ENCODE assay signal across 18 cellular contexts in genomic region chr9:13360188-13360587, GRCh38.
A peak's percentile ranks its signal among the peaks of the same experiment; 100 is the strongest.
DNase-seq lines count a peak whose midpoint lies in the region; ATAC-seq and TF ChIP-seq lines count a peak whose summit lies in the region.
"Had no signal": no experiment of that assay in that cellular context is flagged by ENCODE, and none has a peak within 500 bp of the region (broad histone marks: within the 10 kb centered on the region; RNA-seq: fewer than 3 reads in every experiment).

No MANE protein-coding gene starts in this region.

- no peaks in the 10 kb centered on the region for H3K36me3 Mint-ChIP-seq in mesothelial cell of epicardium
- H3K36me3 Mint-ChIP-seq: CD8-positive, alpha-beta memory T cell had no signal

- no peaks in the 10 kb centered on the region for H3K9me3 Mint-ChIP-seq in mesothelial cell of epicardium
- H3K9me3 Mint-ChIP-seq: H9 had no signal

- H2AFZ ChIP-seq in SK-N-SH (ENCODE audit: low read depth) (no peak overlapping the region), mammary epithelial cell (ENCODE audit: low read depth, low read length) (no peak overlapping the region)

- no peak for TF ChIP-seq EP300 in SK-N-SH (IDR thresholded peaks at IDR 0.05; ENCODE audit: borderline replicate concordance in 1 of 2, low read depth in 1 of 2, low read length in 1 of 2)
- TF ChIP-seq EP300 in suprapubic skin (IDR thresholded peaks at IDR 0.05) = no peak

- in situ Hi-C loops in mammary epithelial cell (cut with MboI; ENCODE audit: low sequenced_read_pairs in 2 of 2) = loop anchor here in 1 of 2 donors (25.0 kb wide), 1 partner anchor 1402 kb away; no protein-coding TSS in a partner anchor

- no peak overlapping the region for H3K4me3 ChIP-seq in SK-N-SH (ENCODE audit: low read depth in 2 of 2, low read length in 1 of 2)
- H3K4me3 ChIP-seq in adipocyte (ENCODE audit: low read length) = no peak overlapping the region
- no peak overlapping the region for H3K4me3 ChIP-seq in suprapubic skin
- H3K4me3 ChIP-seq in mammary epithelial cell (replicated peaks in 1 of 3; ENCODE audit: insufficient read depth in 1 of 3, low read depth in 2 of 3, low read length in 3 of 3) = no peak overlapping the region
- H3K4me3 ChIP-seq: BLaER1 had no signal

- ATAC-seq in SK-N-SH treated with all-trans-retinoic acid at 6 μM for 48 hours (no peak), HG02884 (IDR thresholded peaks at IDR 0.05; ENCODE audit: unreplicated experiment) (no peak)

- no peak for TF ChIP-seq RAD21 in SK-N-SH (IDR thresholded peaks at IDR 0.05; ENCODE audit: low read length)

- H3K9ac ChIP-seq in SK-N-SH = no peak overlapping the region
- H3K9ac ChIP-seq in adipocyte (ENCODE audit: low read length) = peak overlapping the region; percentile 41
- no peak overlapping the region for H3K9ac ChIP-seq in mammary epithelial cell (ENCODE audit: insufficient read depth, low read length)
- H3K9ac ChIP-seq: BLaER1 had no signal

- H3F3A ChIP-seq in SK-N-SH (replicated peaks; ENCODE audit: insufficient read depth) = peaks cover 14% of the 10 kb centered on the region

- CTCF ChIA-PET in SK-N-SH (lab: Yijun Ruan, JAX) (interaction anchor here (0.8 kb wide), 1 partner anchor 8 kb away, joined by 5 read pairs; no protein-coding TSS in a partner anchor), mammary epithelial cell (lab: Charles Lee; ENCODE audit: low non-redundant PET) (no interaction called here)

- H3K4me2 ChIP-seq in SK-N-SH (no peak overlapping the region), mammary epithelial cell (ENCODE audit: insufficient read depth, low read depth, low read length) (no peak overlapping the region)
- H3K4me2 ChIP-seq: BLaER1 had no signal

- POLR2A ChIA-PET in SK-N-SH (lab: Yijun Ruan, JAX) = no interaction called here

- peak; percentile 4 for DNase-seq in SK-N-SH
- no peak for DNase-seq in adipocyte (ENCODE audit: low read depth)
- no peak for DNase-seq in mesothelial cell of epicardium (ENCODE audit: low spot score in 2 of 2, unreplicated experiment in 2 of 2)
- DNase-seq in suprapubic skin (ENCODE audit: low spot score in 2 of 2) = no peak
- no peak for DNase-seq in activated CD4-positive, alpha-beta T cell treated with anti-CD3 and anti-CD28 coated beads, Interleukin-2, amount 50 U/mL, for 4 hours
- DNase-seq in mammary epithelial cell = no peak
- DNase-seq: AML-193; CD8-positive, alpha-beta memory T cell; DMS 273 treated with DMSO at 0.1 percent for 48 hours; DMS79; EL; GOT3; H9; IMR-90 had no signal

- H3K4me3 Mint-ChIP-seq in mesothelial cell of epicardium = no peak overlapping the region
- H3K4me3 Mint-ChIP-seq: CD8-positive, alpha-beta memory T cell; H9 had no signal

- H3K9me3 ChIP-seq in SK-N-SH = no peaks in the 10 kb centered on the region
- no peaks in the 10 kb centered on the region for H3K9me3 ChIP-seq in adipocyte (ENCODE audit: control insufficient read depth, low read length)
- H3K9me3 ChIP-seq in suprapubic skin = no peaks in the 10 kb centered on the region
- no peaks in the 10 kb centered on the region for H3K9me3 ChIP-seq in mammary epithelial cell (replicated peaks; ENCODE audit: insufficient read depth, low read length)
- H3K9me3 ChIP-seq: BLaER1 had no signal

- intact Hi-C loops in mammary epithelial cell (cut with micrococcal nuclease) = no loop called here

- H3K27ac Mint-ChIP-seq in mesothelial cell of epicardium = peak overlapping the region; percentile 77
- H3K27ac Mint-ChIP-seq: CD8-positive, alpha-beta memory T cell; H9 had no signal

- peaks cover 42% of the 10 kb centered on the region for H3K4me1 Mint-ChIP-seq in mesothelial cell of epicardium
- H3K4me1 Mint-ChIP-seq: CD8-positive, alpha-beta memory T cell had no signal

- H3K4me1 ChIP-seq in SK-N-SH (ENCODE audit: control insufficient read depth in 1 of 2, insufficient read depth in 2 of 2, low read depth in 1 of 2, low read length in 1 of 2) (no peaks in the 10 kb centered on the region; a peak in 1 of 4 replicates), adipocyte (ENCODE audit: control insufficient read depth, insufficient read depth, low read length) (peaks cover 51% of the 10 kb centered on the region), suprapubic skin (peaks cover 15% of the 10 kb centered on the region), mammary epithelial cell (ENCODE audit: insufficient read depth, low read length) (peaks cover 5% of the 10 kb centered on the region)
- H3K4me1 ChIP-seq: BLaER1 had no signal

- no TSS peak for BruUV-seq in mammary epithelial cell (replicated peaks; lab: Mats Ljungman, UMichigan)

- H4K20me1 ChIP-seq in SK-N-SH (ENCODE audit: insufficient read depth) = no peaks in the 10 kb centered on the region
- H4K20me1 ChIP-seq in mammary epithelial cell (ENCODE audit: insufficient read depth, low read length) = no peaks in the 10 kb centered on the region
- H4K20me1 ChIP-seq: BLaER1 had no signal

- H3K79me2 ChIP-seq in SK-N-SH (ENCODE audit: insufficient read depth) (no peaks in the 10 kb centered on the region), mammary epithelial cell (ENCODE audit: insufficient read depth, low read length) (no peaks in the 10 kb centered on the region)

- H3K27ac ChIP-seq in SK-N-SH (ENCODE audit: low read depth in 2 of 2, low read length in 1 of 2) = peak overlapping the region in 1 of 2 experiments; percentile 28; a peak in 1 of 4 replicates
- H3K27ac ChIP-seq in suprapubic skin = no peak overlapping the region
- H3K27ac ChIP-seq in mammary epithelial cell (ENCODE audit: insufficient read depth, low read depth, low read length) = no peak overlapping the region
- H3K27ac ChIP-seq: 22Rv1, BLaER1 had no signal

- no peak for TF ChIP-seq POLR2A in suprapubic skin (IDR thresholded peaks at IDR 0.05)

- H3K9me2 ChIP-seq in SK-N-SH = no peaks in the 10 kb centered on the region

- H3K27me3 Mint-ChIP-seq in mesothelial cell of epicardium (ENCODE audit: low read depth) = no peaks in the 10 kb centered on the region
- H3K27me3 Mint-ChIP-seq: CD8-positive, alpha-beta memory T cell had no signal

- dilution Hi-C loops in mammary epithelial cell (cut with HindIII; ENCODE audit: low sequenced_read_pairs) = no loop called here

- H3K27me3 ChIP-seq in SK-N-SH (ENCODE audit: insufficient read depth) = no peaks in the 10 kb centered on the region
- no peaks in the 10 kb centered on the region for H3K27me3 ChIP-seq in adipocyte (replicated peaks; ENCODE audit: control insufficient read depth, insufficient read depth, low read length)
- no peaks in the 10 kb centered on the region for H3K27me3 ChIP-seq in suprapubic skin
- H3K27me3 ChIP-seq in mammary epithelial cell (ENCODE audit: insufficient read depth, low read length) = no peaks in the 10 kb centered on the region
- H3K27me3 ChIP-seq: BLaER1 had no signal

- TF ChIP-seq CTCF in SK-N-SH (IDR thresholded peaks at IDR 0.05) = no peak
- TF ChIP-seq CTCF in mesothelial cell of epicardium (IDR thresholded peaks at IDR 0.05; ENCODE audit: unreplicated experiment) = no peak
- no peak for TF ChIP-seq CTCF in suprapubic skin (IDR thresholded peaks at IDR 0.05)
- TF ChIP-seq CTCF in mammary epithelial cell (conservative IDR thresholded peaks at IDR 0.05 in 1 of 2, IDR thresholded peaks at IDR 0.05 in 1 of 2; ENCODE audit: extremely low read depth in 1 of 2, insufficient read depth in 1 of 2, low read depth in 1 of 2, low read length in 2 of 2) = no peak

- H3K36me3 ChIP-seq in SK-N-SH (replicated peaks in 1 of 2; ENCODE audit: control insufficient read depth in 1 of 2, insufficient read depth in 2 of 2, low read length in 1 of 2) (no peaks in the 10 kb centered on the region), adipocyte (ENCODE audit: control insufficient read depth, insufficient read depth, low read length, severe bottlenecking) (no peaks in the 10 kb centered on the region), suprapubic skin (no peaks in the 10 kb centered on the region), mammary epithelial cell (ENCODE audit: insufficient read depth, low read length) (no peaks in the 10 kb centered on the region)
- H3K36me3 ChIP-seq: BLaER1 had no signal

TF ChIP-seq in SK-N-SH treated with all-trans-retinoic acid at 6 μM for 48 hours, 23 proteins besides CTCF, POLR2A, EP300 and RAD21:
- no peak for TF ChIP-seq TCF4 (CRISPR knock-in tag; IDR thresholded peaks at IDR 0.05; ENCODE audit: borderline replicate concordance)
- no peak for TF ChIP-seq GLIS3 (CRISPR knock-in tag; IDR thresholded peaks at IDR 0.05)
- TF ChIP-seq, protein P1, sequence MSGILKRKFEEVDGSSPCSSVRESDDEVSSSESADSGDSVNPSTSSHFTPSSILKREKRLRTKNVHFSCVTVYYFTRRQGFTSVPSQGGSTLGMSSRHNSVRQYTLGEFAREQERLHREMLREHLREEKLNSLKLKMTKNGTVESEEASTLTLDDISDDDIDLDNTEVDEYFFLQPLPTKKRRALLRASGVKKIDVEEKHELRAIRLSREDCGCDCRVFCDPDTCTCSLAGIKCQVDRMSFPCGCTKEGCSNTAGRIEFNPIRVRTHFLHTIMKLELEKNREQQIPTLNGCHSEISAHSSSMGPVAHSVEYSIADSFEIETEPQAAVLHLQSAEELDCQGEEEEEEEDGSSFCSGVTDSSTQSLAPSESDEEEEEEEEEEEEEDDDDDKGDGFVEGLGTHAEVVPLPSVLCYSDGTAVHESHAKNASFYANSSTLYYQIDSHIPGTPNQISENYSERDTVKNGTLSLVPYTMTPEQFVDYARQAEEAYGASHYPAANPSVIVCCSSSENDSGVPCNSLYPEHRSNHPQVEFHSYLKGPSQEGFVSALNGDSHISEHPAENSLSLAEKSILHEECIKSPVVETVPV (CRISPR knock-in tag; IDR thresholded peaks at IDR 0.05) = no peak
- TF ChIP-seq ZFP30 (CRISPR knock-in tag; IDR thresholded peaks at IDR 0.05) = no peak
